ENCODE assay signal across 21 cellular contexts in genomic region chr18:79884296-79884962, GRCh38.
"Had no signal": no experiment of that assay in that cellular context is flagged by ENCODE, and none has a peak within 500 bp of the region (broad histone marks: within the 10 kb centered on the region; RNA-seq: fewer than 3 reads in every experiment).

No MANE protein-coding gene starts in this region.

- H3K4me3 ChIP-seq: adrenal gland, esophagus squamous epithelium, lung, SK-N-MC, skin epidermis, upper lobe of right lung had no signal

- H3K4me1 ChIP-seq: adrenal gland, esophagus squamous epithelium, upper lobe of right lung had no signal

- H3K27me3 ChIP-seq: adrenal gland, upper lobe of right lung had no signal

- H3K27ac Mint-ChIP-seq: activated CD4-positive, alpha-beta memory T cell treated with anti-CD3 and anti-CD28 coated beads for 36 hours; dendritic cell treated with granulocyte-macrophage colony-stimulating factor and Interleukin-4, amounts not matched to agents 40 ng/mL and 50 ng/mL, for 4 days; effector memory CD8-positive, alpha-beta T cell; mesothelial cell of epicardium; nephron had no signal

- H3K27me3 Mint-ChIP-seq: activated CD4-positive, alpha-beta memory T cell treated with anti-CD3 and anti-CD28 coated beads for 36 hours; dendritic cell treated with granulocyte-macrophage colony-stimulating factor and Interleukin-4, amounts not matched to agents 40 ng/mL and 50 ng/mL, for 4 days; effector memory CD8-positive, alpha-beta T cell had no signal

- H3K27ac ChIP-seq: adrenal gland, esophagus squamous epithelium, SK-N-MC, skin epidermis, upper lobe of right lung, WERI-Rb-1 had no signal

- FAIRE-seq: bronchial epithelial cell had no signal

- H3K9me3 ChIP-seq: adrenal gland had no signal

- H3K4me3 Mint-ChIP-seq: activated CD4-positive, alpha-beta memory T cell treated with anti-CD3 and anti-CD28 coated beads for 36 hours; activated T-cell treated with anti-CD3 and anti-CD28 coated beads, Interleukin-2, amount 50 U/mL, for 4 hours; dendritic cell treated with granulocyte-macrophage colony-stimulating factor and Interleukin-4, amounts not matched to agents 40 ng/mL and 50 ng/mL, for 4 days; effector memory CD8-positive, alpha-beta T cell; mesothelial cell of epicardium; nephron had no signal

- H3K4me1 Mint-ChIP-seq: mesothelial cell of epicardium, nephron had no signal

- H3K36me3 Mint-ChIP-seq: activated CD4-positive, alpha-beta memory T cell treated with anti-CD3 and anti-CD28 coated beads for 36 hours had no signal

- ATAC-seq: activated T-cell treated with anti-CD3 and anti-CD28 coated beads, Interleukin-2, amount 50 U/mL, for 4 hours; effector memory CD8-positive, alpha-beta T cell; left cardiac atrium; upper lobe of right lung had no signal

- DNase-seq: activated CD4-positive, alpha-beta T cell treated with anti-CD3 and anti-CD28 coated beads for 1 hour; activated naive CD4-positive, alpha-beta T cell treated with anti-CD3 and anti-CD28 coated beads, Interleukin-2, amount 50 U/mL, for 16 hours; activated T-cell treated with anti-CD3 and anti-CD28 coated beads, Interleukin-2, amount 50 U/mL, for 4 hours; cerebellar nuclear complex; effector memory CD8-positive, alpha-beta T cell; esophagus squamous epithelium; left cardiac atrium; nucleus accumbens; stimulated activated CD4-positive, alpha-beta T cell treated with anti-CD3 and anti-CD28 coated beads, Interleukin-15, amount 100 ng/mL, for 24 hours; stimulated activated CD4-positive, alpha-beta T cell treated with anti-CD3 and anti-CD28 coated beads, Interleukin-2, amount 100 ng/mL, for 48 hours; WERI-Rb-1 had no signal

- H3K36me3 ChIP-seq: adrenal gland, esophagus squamous epithelium, upper lobe of right lung, WERI-Rb-1 had no signal

- H3K9me3 Mint-ChIP-seq: effector memory CD8-positive, alpha-beta T cell had no signal
